8 cellular contexts compared by ENCODE assay signal in the genomic region with DNA sequence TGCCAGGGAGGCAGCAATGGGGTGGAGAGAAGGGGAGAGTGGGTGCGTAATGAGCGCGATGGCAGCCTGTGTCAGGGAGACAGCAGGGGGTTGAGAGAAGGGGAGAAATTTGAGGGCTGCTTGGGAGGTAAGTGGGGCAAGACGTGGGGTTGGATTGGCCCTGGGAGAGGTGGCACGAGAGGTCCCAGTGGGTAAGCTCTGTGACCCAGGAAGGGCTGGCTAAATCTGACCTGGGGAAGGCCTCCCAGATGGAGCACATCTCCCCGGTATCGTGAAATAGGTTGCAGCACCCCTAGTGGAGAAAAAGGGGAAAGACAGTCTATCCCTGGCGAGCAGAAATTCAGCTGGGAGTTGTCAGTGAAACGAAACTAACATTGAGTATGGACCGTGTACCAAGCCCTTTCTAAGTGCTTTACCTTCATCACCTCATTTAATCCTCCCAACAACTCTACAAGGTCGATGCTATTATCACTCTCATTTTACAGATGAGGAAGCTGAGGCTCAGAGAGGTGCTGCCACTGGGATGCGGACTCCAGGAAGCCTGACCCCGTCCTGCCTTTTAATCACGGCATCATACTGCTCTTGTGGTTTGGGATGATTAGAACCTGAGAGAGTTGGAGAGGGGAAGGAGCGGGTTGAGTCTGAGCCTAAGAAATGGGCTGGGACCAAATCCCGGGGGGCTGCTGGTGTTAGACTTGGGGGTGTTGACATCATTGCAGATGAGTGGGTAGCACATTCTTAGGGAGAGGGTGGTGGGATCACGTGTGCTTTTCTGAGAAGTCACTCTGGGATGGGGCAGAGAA. TPM values are rescaled to one million over a fixed set of nuclear protein-coding genes. Genes with fewer than 3 reads are reported as not detected.
A peak's percentile ranks its signal among the peaks of the same experiment; 100 is the strongest.
DNase-seq lines count a peak whose midpoint lies in the region; ATAC-seq, FAIRE-seq and TF ChIP-seq lines count a peak whose summit lies in the region.

No MANE protein-coding gene starts in this region.

- TF ChIP-seq EP300 in GM12878 (IDR thresholded peaks at IDR 0.05; ENCODE audit: borderline replicate concordance in 1 of 2, control insufficient read depth in 1 of 2, low read depth in 2 of 2, low read length in 2 of 2): no peak

- peak; percentile 40 for ATAC-seq in Right ventricle myocardium inferior
- peak; percentile 80 for ATAC-seq in GM12878
- ATAC-seq in GM21528 (IDR thresholded peaks at IDR 0.05; ENCODE audit: low FRiP score, unreplicated experiment): no peak

- peak overlapping the region; percentile 10; the same call in 1 of the 2 replicates for H3K9ac ChIP-seq in GM12878 (ENCODE audit: control insufficient read depth, insufficient read depth, low read length)

- TF ChIP-seq POLR2A in GM12878 (IDR thresholded peaks at IDR 0.05; ENCODE audit: low read depth, low read length): no peak

- no peaks in the 10 kb centered on the region for H3K36me3 ChIP-seq in GM12878 (ENCODE audit: control insufficient read depth in 2 of 2, insufficient read depth in 2 of 2, low read length in 1 of 2)
- H3K36me3 ChIP-seq in hepatocyte (replicated peaks; ENCODE audit: insufficient read depth, low read depth): no peaks in the 10 kb centered on the region

- BruUV-seq in GM12878 (replicated peaks; lab: Mats Ljungman, UMichigan): no TSS peak

- peak overlapping the region; percentile 62 for H3K27ac ChIP-seq in GM12878 (ENCODE audit: control insufficient read depth, insufficient read depth)
- H3K27ac ChIP-seq in hepatocyte: peak overlapping the region; percentile 44

- POLR2A ChIA-PET in GM12878 (lab: Charles Lee): interaction anchor here (0.5 to 5.2 kb wide), 12 partner anchors 15 to 134 kb away, joined by 3 to 50 read pairs (median 5); partner anchors contain the start of gene ID3

- RAD21 ChIA-PET in GM12878 (lab: Charles Lee; ENCODE audit: unreplicated experiment): interaction anchor here (0.5 to 10.1 kb wide), 26 partner anchors 15 to 154 kb away, joined by 3 to 561 read pairs (median 4); partner anchors contain the start of gene ID3

- H2AFZ ChIP-seq in GM12878 (ENCODE audit: control insufficient read depth, low read depth, low read length) (peak overlapping the region; percentile 76), hepatocyte (peak overlapping the region; percentile 48)

- no peaks in the 10 kb centered on the region for H3K9me2 ChIP-seq in hepatocyte (replicated peaks; ENCODE audit: insufficient read depth)

- intact Hi-C loops in Right ventricle myocardium inferior (cut with DNase I): loop anchor here (5.0 kb wide), 1 partner anchor 138 kb away; no protein-coding TSS in a partner anchor
- intact Hi-C loops in cardiac septum (cut with DNase I): loop anchor here (5.0 kb wide), 2 partner anchors 43 to 138 kb away; no protein-coding TSS in a partner anchor
- intact Hi-C loops in GM12878 (cut with micrococcal nuclease; ENCODE audit: unreplicated experiment): loop anchor here (1.0 kb wide), 1 partner anchor 58 kb away; no protein-coding TSS in a partner anchor

- peak overlapping the region; percentile 41; the same call in 1 of the 2 replicates for H3K4me3 ChIP-seq in GM12878
- H3K4me3 ChIP-seq in hepatocyte: no peak overlapping the region

- H4K20me1 ChIP-seq in GM12878 (ENCODE audit: control insufficient read depth, insufficient read depth) (no peaks in the 10 kb centered on the region), hepatocyte (ENCODE audit: insufficient read depth, poor library complexity, severe bottlenecking) (no peaks in the 10 kb centered on the region)

- TF ChIP-seq CTCF in GM12878 (IDR thresholded peaks at IDR 0.05 in 2 of 3, conservative IDR thresholded peaks at IDR 0.05 in 1 of 3; ENCODE audit: control insufficient read depth in 2 of 3, extremely low read depth in 1 of 3, insufficient read depth in 1 of 3, low read depth in 3 of 3, low read length in 3 of 3) (peak; percentile 82 to 97 (median 84)), hepatocyte (IDR thresholded peaks at IDR 0.05; ENCODE audit: poor library complexity) (peak; percentile 79)

- SMC1A ChIA-PET in GM12878 (lab: Charles Lee; ENCODE audit: uncharacterized antibody, unreplicated experiment): interaction anchor here (0.7 to 15.0 kb wide), 25 partner anchors 11 to 139 kb away, joined by 3 to 584 read pairs (median 4); partner anchors contain the start of genes E2F2 and ID3

- TF ChIP-seq RAD21 in GM12878 (IDR thresholded peaks at IDR 0.05; ENCODE audit: insufficient read depth, low read depth, low read length): peak; percentile 88

- H3K4me1 ChIP-seq in GM12878 (ENCODE audit: control insufficient read depth, insufficient read depth, low read length) (peaks cover 12% of the 10 kb centered on the region), hepatocyte (ENCODE audit: insufficient read depth) (no peaks in the 10 kb centered on the region)

- H3K27me3 ChIP-seq in GM12878 (replicated peaks in 1 of 2; ENCODE audit: control insufficient read depth in 2 of 2, insufficient read depth in 2 of 2, low read length in 1 of 2) (no peaks in the 10 kb centered on the region), hepatocyte (no peaks in the 10 kb centered on the region)

- H3K9me3 ChIP-seq in GM12878 (replicated peaks; ENCODE audit: control insufficient read depth, insufficient read depth, low read length): no peaks in the 10 kb centered on the region
- no peaks in the 10 kb centered on the region for H3K9me3 ChIP-seq in hepatocyte (ENCODE audit: low read depth)

- H3K79me2 ChIP-seq in GM12878 (ENCODE audit: control insufficient read depth, insufficient read depth, low read length) (no peaks in the 10 kb centered on the region), hepatocyte (no peaks in the 10 kb centered on the region)

- DNase-seq in Right ventricle myocardium inferior (ENCODE audit: missing footprints): no peak
- no peak for DNase-seq in cardiac septum (ENCODE audit: low spot score)
- DNase-seq in NCI-H1092 (lab: John Stamatoyannopoulos, UW): peak; percentile 33
- DNase-seq in SKM-1 treated with dmso at 0.1 percent for 144 hours (lab: John Stamatoyannopoulos, UW; ENCODE audit: unreplicated experiment): peak; percentile 43
- peak; percentile 66 for DNase-seq in GM12878 (ENCODE audit: low read depth, low spot score)
- peak; percentile 72 for DNase-seq in hepatocyte (ENCODE audit: low spot score)
- DNase-seq in putamen (ENCODE audit: low spot score): peak; percentile 47

- CTCF ChIA-PET in GM12878 (lab: Yijun Ruan, JAX): interaction anchor here (0.6 to 18.7 kb wide), 33 partner anchors 9 to 281 kb away, joined by 3 to 959 read pairs (median 6); partner anchors contain the start of gene ID3

- in situ Hi-C loops in GM12878 (cut with MboI): loop anchor here (5.0 kb wide), 2 partner anchors 88 to 138 kb away; no protein-coding TSS in a partner anchor

- H3K4me2 ChIP-seq in GM12878 (ENCODE audit: control insufficient read depth, insufficient read depth) (peak overlapping the region; percentile 79), hepatocyte (peak overlapping the region; percentile 66)

- WGBS in GM12878 (ENCODE audit: insufficient coverage, insufficient replicate concordance, low lambda C conversion rate, missing lambda C conversion rate): 20% methylated on average over 16 of the region's 17 CpGs
- 37% methylated on average over 17 of the region's 17 CpGs for WGBS in hepatocyte (ENCODE audit: low lambda C conversion rate, missing lambda C conversion rate)

- peak; percentile 88 for FAIRE-seq in GM12878 (lab: Jason Lieb, UNC)

TF ChIP-seq in GM12878, 131 proteins besides CTCF, POLR2A, EP300 and RAD21 (continues in another document):
- 0 out of 2 replicates have a peak, but pooled peaks have one; percentile 31 for TF ChIP-seq RUNX3 (IDR thresholded peaks at IDR 0.05; ENCODE audit: low read length)
- peak in 1 of 2 experiments; percentile 52; a peak in 2 of 4 replicates for TF ChIP-seq BHLHE40 (IDR thresholded peaks at IDR 0.05; ENCODE audit: borderline replicate concordance in 1 of 2, low read depth in 2 of 2, low read length in 1 of 2)
- peak; percentile 16; the same call in 1 of the 2 replicates for TF ChIP-seq DPF2 (IDR thresholded peaks at IDR 0.05)
- TF ChIP-seq, protein P1, sequence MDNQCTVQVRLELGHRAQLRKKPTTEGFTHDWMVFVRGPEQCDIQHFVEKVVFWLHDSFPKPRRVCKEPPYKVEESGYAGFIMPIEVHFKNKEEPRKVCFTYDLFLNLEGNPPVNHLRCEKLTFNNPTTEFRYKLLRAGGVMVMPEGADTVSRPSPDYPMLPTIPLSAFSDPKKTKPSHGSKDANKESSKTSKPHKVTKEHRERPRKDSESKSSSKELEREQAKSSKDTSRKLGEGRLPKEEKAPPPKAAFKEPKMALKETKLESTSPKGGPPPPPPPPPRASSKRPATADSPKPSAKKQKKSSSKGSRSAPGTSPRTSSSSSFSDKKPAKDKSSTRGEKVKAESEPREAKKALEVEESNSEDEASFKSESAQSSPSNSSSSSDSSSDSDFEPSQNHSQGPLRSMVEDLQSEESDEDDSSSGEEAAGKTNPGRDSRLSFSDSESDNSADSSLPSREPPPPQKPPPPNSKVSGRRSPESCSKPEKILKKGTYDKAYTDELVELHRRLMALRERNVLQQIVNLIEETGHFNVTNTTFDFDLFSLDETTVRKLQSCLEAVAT (IDR thresholded peaks at IDR 0.05): peak; percentile 69; the same call in 1 of the 2 replicates
- no peak for TF ChIP-seq SUZ12 (IDR thresholded peaks at IDR 0.05; ENCODE audit: unreplicated experiment)
- TF ChIP-seq MTA3 (IDR thresholded peaks at IDR 0.05; ENCODE audit: borderline replicate concordance, low read length): 0 out of 2 replicates have a peak, but pooled peaks have one; percentile 4
- peak; percentile 10; the same call in 1 of the 2 replicates for TF ChIP-seq CREM (IDR thresholded peaks at IDR 0.05; ENCODE audit: low read depth)

RNA-seq across cellular contexts. Expression of gene RPL11, which starts 56.6 kb away (rescaled TPM):
- 681 TPM for total RNA-seq in Right ventricle myocardium inferior
- total RNA-seq in cardiac septum: 521 TPM
- 191 and 232 TPM in 2 replicates for total RNA-seq in GM12878 (2013; cell fraction: nucleolus; rRNA removed)
- total RNA-seq in GM12878 (2014; rRNA removed): 2,159 and 2,394 TPM in 2 replicates
- 3,824 and 3,837 TPM in 2 replicates for total RNA-seq in GM12878 (2014; rRNA removed; fragmentation: Illumina TruSeq; extraction: Trizol)
- 1,753 and 1,779 TPM in 2 replicates for total RNA-seq in GM12878 (2021)
- 9,950 TPM for polyA plus RNA-seq in GM12878 (2011; ENCODE audit: low read depth)
- 2,789 and 3,603 TPM in 2 replicates for polyA plus RNA-seq in GM12878 (2011; rRNA removed)
- polyA plus RNA-seq in GM12878 (2011; cell fraction: cytosol; rRNA removed): 1,357 and 1,376 TPM in 2 replicates
- 510 and 599 TPM in 2 replicates for polyA plus RNA-seq in GM12878 (2011; cell fraction: nucleus; rRNA removed)
- polyA plus RNA-seq in GM12878 (2012): 5,396 and 6,845 TPM in 2 replicates
- polyA plus RNA-seq in GM12878 (2014; fragmentation: Illumina TruSeq; extraction: Trizol): 4,611 and 5,379 TPM in 2 replicates
- 1,000 to 10,000 TPM; 2,510 to 2,532 TPM for polyA plus RNA-seq in GM12878 (2014; fragmentation: Nextera tagmentation; extraction: Ambion mirVana)
- 3,466 and 3,676 TPM in 2 replicates for polyA plus RNA-seq in GM12878 (2014; rRNA removed)
- 1,000 to 10,000 TPM in 1 of 2 experiments, 100 to 1,000 TPM in 1; 968 to 1,082 TPM for polyA plus RNA-seq in GM12878 (2016; fragmentation: Nextera tagmentation; extraction: Ambion mirVana)
- 658 and 753 TPM in 2 replicates for polyA minus RNA-seq in GM12878 (2011; rRNA and poly(A)+ RNA removed)
- polyA minus RNA-seq in GM12878 (2011; cell fraction: cytosol; rRNA and poly(A)+ RNA removed): 378 and 399 TPM in 2 replicates
- polyA minus RNA-seq in GM12878 (2011; cell fraction: nucleus; rRNA and poly(A)+ RNA removed): 128 and 191 TPM in 2 replicates
- total RNA-seq in hepatocyte: 828 and 862 TPM in 2 replicates
- polyA plus RNA-seq in hepatocyte: 526 and 593 TPM in 2 replicates

Comparison
In these comparisons a context has a peak if more than half of its experiments do, and no peak if none do; other contexts are left out.
1. DNase-seq: peak in NCI-H1092 (single experiment), SKM-1 treated with dmso at 0.1 percent for 144 hours (single experiment), GM12878 (single experiment), hepatocyte (single experiment) and putamen (single experiment); none in Right ventricle myocardium inferior (single experiment) and cardiac septum (single experiment).